Comparison of ENCODE assay signal across 29 cellular contexts in genomic region chr10:74134240-74134820, GRCh38. TPM values are rescaled to one million over a fixed set of nuclear protein-coding genes. Genes with fewer than 3 reads are reported as not detected.
DNase-seq lines count a peak whose midpoint lies in the region; ATAC-seq and TF ChIP-seq lines count a peak whose summit lies in the region.
"Had no signal": no experiment of that assay in that cellular context is flagged by ENCODE, and none has a peak within 500 bp of the region (broad histone marks: within the 10 kb centered on the region; RNA-seq: fewer than 3 reads in every experiment).

No MANE protein-coding gene starts in this region.

- no peak for TF ChIP-seq CTCF in mesothelial cell of epicardium (IDR thresholded peaks at IDR 0.05; ENCODE audit: unreplicated experiment)

- DNase-seq in NCI-H748 (lab: John Stamatoyannopoulos, UW; ENCODE audit: unreplicated experiment) = peak; percentile 3
- no peak for DNase-seq in NCI-H748 treated with DMSO at 0.1 percent for 48 hours (lab: John Stamatoyannopoulos, UW)
- no peak for DNase-seq in activated T-helper 1 cell treated with anti-CD3 and anti-CD28 coated beads, Interleukin-12 subunit alpha, Interleukin-12 subunit beta, Interleukin-2, Interleukin-4 antibody, amounts not matched to agents 30 ng/mL and 10 ng/mL and 1 ng/mL, durations not matched to agents 14 hours and 24 hours and 36 hours (ENCODE audit: low spot score)
- DNase-seq in mesothelial cell of epicardium (ENCODE audit: low spot score in 2 of 2, unreplicated experiment in 2 of 2) = no peak
- DNase-seq in activated T-cell treated with anti-CD3 and anti-CD28 coated beads, Interleukin-2, amount 50 U/mL, for 1 hour = no peak
- DNase-seq: Caco-2; CD8-positive, alpha-beta T cell; DMS79; EL; HFFc6; Kasumi-1; NCI-H1092 treated with DMSO at 0.1 percent for 48 hours; NCI-H1436; NCI-H1930; NCI-H2227 treated with DMSO at 0.1 percent for 48 hours; NCI-H510A treated with DMSO at 0.1 percent for 48 hours; NCI-H82; SHP77 had no signal

- peaks cover 0 to 15% (median 3%) of the 10 kb centered on the region in 5 donors for H3K4me1 ChIP-seq in subcutaneous abdominal adipose tissue (ENCODE audit: control insufficient read depth in 5 of 5, insufficient read depth in 5 of 5, low read length in 5 of 5)
- H3K4me1 ChIP-seq: Caco-2, HAP-1 had no signal

- ATAC-seq in GM18520 (IDR thresholded peaks at IDR 0.05; ENCODE audit: unreplicated experiment) = no peak
- no peak for ATAC-seq in GM19455 (IDR thresholded peaks at IDR 0.05; ENCODE audit: unreplicated experiment)
- ATAC-seq: CD8-positive, alpha-beta T cell; GM23338; K562; Panc1 had no signal

- no peak overlapping the region for H3K4me3 ChIP-seq in subcutaneous abdominal adipose tissue (ENCODE audit: low read depth in 1 of 5, low read length in 5 of 5)
- H3K4me3 ChIP-seq: GM23338, HAP-1, K562 had no signal

- H3K9me3 ChIP-seq in subcutaneous abdominal adipose tissue (ENCODE audit: control insufficient read depth in 5 of 5, low read length in 5 of 5) = no peaks in the 10 kb centered on the region
- H3K9me3 ChIP-seq: Caco-2, HAP-1 had no signal

- H3K9me3 Mint-ChIP-seq in activated T-helper 1 cell treated with anti-CD3 and anti-CD28 coated beads, Interleukin-12 subunit alpha, Interleukin-12 subunit beta, Interleukin-2, Interleukin-4 antibody, amounts not matched to agents 30 ng/mL and 10 ng/mL and 1 ng/mL, durations not matched to agents 14 hours and 24 hours and 36 hours = no peaks in the 10 kb centered on the region
- peaks cover 6% of the 10 kb centered on the region for H3K9me3 Mint-ChIP-seq in mesothelial cell of epicardium
- H3K9me3 Mint-ChIP-seq: CD8-positive, alpha-beta T cell; GM23338; HFFc6 had no signal

- H3K36me3 ChIP-seq in subcutaneous abdominal adipose tissue (ENCODE audit: control insufficient read depth in 5 of 5, insufficient read depth in 5 of 5, low read length in 5 of 5) = peaks cover 24 to 67% (median 44%) of the 10 kb centered on the region in 5 donors

- H3K27me3 Mint-ChIP-seq in activated T-helper 1 cell treated with anti-CD3 and anti-CD28 coated beads, Interleukin-12 subunit alpha, Interleukin-12 subunit beta, Interleukin-2, Interleukin-4 antibody, amounts not matched to agents 30 ng/mL and 10 ng/mL and 1 ng/mL, durations not matched to agents 14 hours and 24 hours and 36 hours (ENCODE audit: insufficient read depth) = no peaks in the 10 kb centered on the region
- no peaks in the 10 kb centered on the region for H3K27me3 Mint-ChIP-seq in mesothelial cell of epicardium (ENCODE audit: low read depth)
- H3K27me3 Mint-ChIP-seq: B cell had no signal

- H3K4me1 Mint-ChIP-seq in activated T-helper 1 cell treated with anti-CD3 and anti-CD28 coated beads, Interleukin-12 subunit alpha, Interleukin-12 subunit beta, Interleukin-2, Interleukin-4 antibody, amounts not matched to agents 30 ng/mL and 10 ng/mL and 1 ng/mL, durations not matched to agents 14 hours and 24 hours and 36 hours (ENCODE audit: low read depth) = no peaks in the 10 kb centered on the region
- H3K4me1 Mint-ChIP-seq in mesothelial cell of epicardium = no peaks in the 10 kb centered on the region
- H3K4me1 Mint-ChIP-seq: B cell, GM23338 had no signal

- peaks cover 45% of the 10 kb centered on the region for H3K36me3 Mint-ChIP-seq in activated T-helper 1 cell treated with anti-CD3 and anti-CD28 coated beads, Interleukin-12 subunit alpha, Interleukin-12 subunit beta, Interleukin-2, Interleukin-4 antibody, amounts not matched to agents 30 ng/mL and 10 ng/mL and 1 ng/mL, durations not matched to agents 14 hours and 24 hours and 36 hours (ENCODE audit: low read depth)
- H3K36me3 Mint-ChIP-seq in mesothelial cell of epicardium = peaks cover 42% of the 10 kb centered on the region

- H3K27me3 ChIP-seq in subcutaneous abdominal adipose tissue (ENCODE audit: control insufficient read depth in 5 of 5, insufficient read depth in 4 of 5, low read length in 5 of 5) = no peaks in the 10 kb centered on the region

- H3K27ac Mint-ChIP-seq in activated T-helper 1 cell treated with anti-CD3 and anti-CD28 coated beads, Interleukin-12 subunit alpha, Interleukin-12 subunit beta, Interleukin-2, Interleukin-4 antibody, amounts not matched to agents 30 ng/mL and 10 ng/mL and 1 ng/mL, durations not matched to agents 14 hours and 24 hours and 36 hours = peak overlapping the region; percentile 48
- peak overlapping the region; percentile 54 for H3K27ac Mint-ChIP-seq in mesothelial cell of epicardium
- H3K27ac Mint-ChIP-seq: B cell; CD8-positive, alpha-beta T cell; GM23338; HFFc6 had no signal

- H3K9ac ChIP-seq in subcutaneous abdominal adipose tissue (ENCODE audit: low read length in 5 of 5) = no peak overlapping the region

- H3K4me3 Mint-ChIP-seq in activated T-helper 1 cell treated with anti-CD3 and anti-CD28 coated beads, Interleukin-12 subunit alpha, Interleukin-12 subunit beta, Interleukin-2, Interleukin-4 antibody, amounts not matched to agents 30 ng/mL and 10 ng/mL and 1 ng/mL, durations not matched to agents 14 hours and 24 hours and 36 hours = no peak overlapping the region
- no peak overlapping the region for H3K4me3 Mint-ChIP-seq in mesothelial cell of epicardium
- H3K4me3 Mint-ChIP-seq: B cell; CD8-positive, alpha-beta T cell; GM23338; HFFc6 had no signal

- intact Hi-C loops in activated T-helper 1 cell treated with anti-CD3 and anti-CD28 coated beads, Interleukin-12 subunit alpha, Interleukin-12 subunit beta, Interleukin-2, Interleukin-4 antibody, amounts not matched to agents 30 ng/mL and 10 ng/mL and 1 ng/mL, durations not matched to agents 14 hours and 24 hours and 36 hours (cut with micrococcal nuclease) = no loop called here

- H3K27ac ChIP-seq in subcutaneous abdominal adipose tissue (ENCODE audit: low read depth, low read length) = peak overlapping the region; percentile 9
- H3K27ac ChIP-seq: 22Rv1, C4-2B, RWPE1 had no signal

RNA-seq across cellular contexts. Expression of gene AP3M1, which starts 16.3 kb away (rescaled TPM):
- total RNA-seq in activated T-helper 1 cell treated with anti-CD3 and anti-CD28 coated beads, Interleukin-12 subunit alpha, Interleukin-12 subunit beta, Interleukin-2, Interleukin-4 antibody, amounts not matched to agents 30 ng/mL and 10 ng/mL and 1 ng/mL, durations not matched to agents 14 hours and 24 hours and 36 hours = 48.3 and 53.8 TPM in 2 replicates
- 47.6 to 49.4 TPM (median 48.7 TPM) in 3 replicates for total RNA-seq in mesothelial cell of epicardium

RNA-seq across cellular contexts. Expression of gene ADK, which starts 16.7 kb away (rescaled TPM):
- total RNA-seq in activated T-helper 1 cell treated with anti-CD3 and anti-CD28 coated beads, Interleukin-12 subunit alpha, Interleukin-12 subunit beta, Interleukin-2, Interleukin-4 antibody, amounts not matched to agents 30 ng/mL and 10 ng/mL and 1 ng/mL, durations not matched to agents 14 hours and 24 hours and 36 hours = 47.4 and 50.8 TPM in 2 replicates
- total RNA-seq in mesothelial cell of epicardium = 25.0 to 26.2 TPM (median 26.2 TPM) in 3 replicates
